ENCODE assay signal across 8 cellular contexts in the genomic region with DNA sequence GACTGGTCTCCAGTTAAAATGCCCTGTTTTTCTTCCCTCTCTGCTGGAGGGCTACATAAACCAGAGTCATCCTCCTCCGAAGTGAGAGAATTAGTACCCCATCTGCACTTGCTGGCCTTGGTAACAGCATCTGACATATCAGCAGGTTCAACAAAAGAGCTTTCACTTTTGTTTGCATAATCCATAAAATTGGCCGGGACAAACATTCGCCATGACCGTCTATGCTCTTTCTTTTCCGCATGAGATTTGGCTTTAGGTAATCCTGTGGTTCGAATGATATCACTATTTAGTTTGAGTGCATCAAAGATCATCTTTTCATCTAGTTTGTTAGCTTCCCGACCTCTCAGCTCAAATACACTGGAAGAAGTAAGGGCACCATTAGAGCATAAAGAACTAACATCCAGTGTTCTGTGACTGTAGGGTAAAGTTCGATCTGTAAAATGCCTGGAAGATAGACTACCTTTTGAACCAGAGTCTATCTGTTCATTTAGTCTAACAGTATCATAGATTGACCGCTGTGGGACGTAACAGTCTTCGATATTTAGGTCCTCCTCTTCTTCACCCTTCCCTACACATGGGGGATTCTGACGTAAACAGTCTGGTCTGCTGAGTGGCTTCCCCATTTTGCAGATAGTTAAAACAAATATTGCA.
DNase-seq lines count a peak whose midpoint lies in the region; ATAC-seq and TF ChIP-seq lines count a peak whose summit lies in the region.

No MANE protein-coding gene starts in this region.

- 22 to 23% methylated on average over 12 of the region's 12 CpGs for WGBS in esophagus, 2 donors

- ATAC-seq in gastrocnemius medialis, result no peak
- no peak for ATAC-seq in HG02884 (IDR thresholded peaks at IDR 0.05; ENCODE audit: unreplicated experiment)

- H3K4me1 ChIP-seq in esophagus (ENCODE audit: control insufficient read depth in 2 of 2, insufficient read depth in 2 of 2, low read length in 1 of 2), result no peaks in the 10 kb centered on the region
- H3K4me1 ChIP-seq in gastrocnemius medialis, result peaks cover 62 to 64% of the 10 kb centered on the region in 2 donors

- H3K27me3 ChIP-seq in esophagus (ENCODE audit: control insufficient read depth in 1 of 2, insufficient read depth in 2 of 2, low read length in 2 of 2) (no peaks in the 10 kb centered on the region), gastrocnemius medialis (no peaks in the 10 kb centered on the region), brain microvascular endothelial cell (replicated peaks) (no peaks in the 10 kb centered on the region)

- H3K27ac ChIP-seq in esophagus (ENCODE audit: low read depth in 2 of 2, low read length in 1 of 2) (peak overlapping the region; percentile 77 to 84), gastrocnemius medialis (peak overlapping the region; percentile 90 to 95 (median 94)), brain microvascular endothelial cell (no peak overlapping the region)

- TF ChIP-seq POLR2A in gastrocnemius medialis (IDR thresholded peaks at IDR 0.05), result peak in 1 of 2 donors; percentile 12

- TF ChIP-seq CTCF in gastrocnemius medialis (IDR thresholded peaks at IDR 0.05 in 4 of 5, conservative IDR thresholded peaks at IDR 0.05 in 1 of 5) (no peak), brain microvascular endothelial cell (IDR thresholded peaks at IDR 0.05; ENCODE audit: low read depth, low read length, missing control alignments) (no peak)

- H3K36me3 ChIP-seq in esophagus (ENCODE audit: control insufficient read depth in 2 of 2, insufficient read depth in 2 of 2, low read length in 1 of 2) (peaks cover 0 to 2% of the 10 kb centered on the region in 2 donors), gastrocnemius medialis (peaks cover 0 to 6% of the 10 kb centered on the region in 2 donors), brain microvascular endothelial cell (replicated peaks) (no peaks in the 10 kb centered on the region)

- DNase-seq in NCI-H82 treated with DMSO at 0.1 percent for 48 hours (lab: John Stamatoyannopoulos, UW; ENCODE audit: unreplicated experiment) (peak; percentile 66), gastrocnemius medialis (no peak), brain microvascular endothelial cell (no peak), inferior parietal cortex (ENCODE audit: extremely low spot score) (no peak), GOT3 (lab: John Stamatoyannopoulos, UW) (no peak)

- no peaks in the 10 kb centered on the region for H3K9me3 ChIP-seq in esophagus (ENCODE audit: control insufficient read depth in 2 of 2, insufficient read depth in 1 of 2, low read depth in 1 of 2, low read length in 1 of 2)
- H3K9me3 ChIP-seq in gastrocnemius medialis, result no peaks in the 10 kb centered on the region

- H3K4me3 ChIP-seq in GM08714 (ENCODE audit: low read length), result peak overlapping the region; percentile 68
- peak overlapping the region; percentile 3 to 80 for H3K4me3 ChIP-seq in esophagus (ENCODE audit: low read depth in 1 of 2, low read length in 2 of 2)
- H3K4me3 ChIP-seq in gastrocnemius medialis, result peak overlapping the region; percentile 68 to 86 (median 72)
- H3K4me3 ChIP-seq in brain microvascular endothelial cell (ENCODE audit: low read depth, low read length), result no peak overlapping the region

- intact Hi-C loops in gastrocnemius medialis (cut with DNase I; ENCODE audit: low total_unique reads), result no loop called here

- in situ Hi-C loops in gastrocnemius medialis (cut with MboI; ENCODE audit: low sequenced_read_pairs in 4 of 4), result no loop called here
- in situ Hi-C loops in brain microvascular endothelial cell (cut with HindIII; ENCODE audit: low pct_ligation_motif_present, low sequenced_read_pairs), result no loop called here
